ENCODE assay signal across 10 cellular contexts in genomic region chr6:103017878-103018277, GRCh38.
"Had no signal": no experiment of that assay in that cellular context is flagged by ENCODE, and none has a peak within 500 bp of the region (broad histone marks: within the 10 kb centered on the region; RNA-seq: fewer than 3 reads in every experiment).

No MANE protein-coding gene starts in this region.

- H3K4me2 ChIP-seq: GM23338 had no signal

- H3K4me3 Mint-ChIP-seq: GM23338, H9, HFFc6 had no signal

- H3K27ac ChIP-seq: GM23248 had no signal

- H3K9me3 ChIP-seq: HAP-1 had no signal

- ATAC-seq: GM23338, HCT116 had no signal

- H3K4me3 ChIP-seq: GM23248, GM23338, HAP-1 had no signal

- FAIRE-seq: H54 had no signal

- H3K4me1 ChIP-seq: HAP-1 had no signal

- DNase-seq: GM23248, GOT3, H7, H9, HCEC 1CT, HFFc6 had no signal

- H3K9ac ChIP-seq: GM23248 had no signal

- H2AFZ ChIP-seq: GM23248, GM23338 had no signal

- H3K36me3 ChIP-seq: HAP-1 had no signal

- H3K27ac Mint-ChIP-seq: GM23338, H9, HFFc6 had no signal

- H3K4me1 Mint-ChIP-seq: GM23338, H9 had no signal
